Comparison of ENCODE assay signal across 7 cellular contexts in genomic region chr19:14544977-14545715, GRCh38. TPM values are rescaled to one million over a fixed set of nuclear protein-coding genes. Genes with fewer than 3 reads are reported as not detected.
DNase-seq lines count a peak whose midpoint lies in the region; TF ChIP-seq lines count a peak whose summit lies in the region.
"Had no signal": no experiment of that assay in that cellular context is flagged by ENCODE, and none has a peak within 500 bp of the region (broad histone marks: within the 10 kb centered on the region; RNA-seq: fewer than 3 reads in every experiment).

No MANE protein-coding gene starts in this region.

- H2AFZ ChIP-seq in hepatocyte = no peak overlapping the region

- no TSS peak for BruUV-seq in A673 (replicated peaks; lab: Mats Ljungman, UMichigan)

- peaks cover 93% of the 10 kb centered on the region for H3K79me2 ChIP-seq in hepatocyte

- peak; percentile 93 for DNase-seq in A673 (ENCODE audit: low spot score)
- peak; percentile 38 for DNase-seq in NCI-H2227 treated with DMSO at 0.1 percent for 48 hours (lab: John Stamatoyannopoulos, UW)
- DNase-seq in hepatocyte (ENCODE audit: low spot score) = peak; percentile 5
- no peak for DNase-seq in activated CD4-positive, CD25-positive, alpha-beta regulatory T cell treated with anti-CD3 and anti-CD28 coated beads, Interleukin-2, amount 50 U/mL, for 72 hours
- DNase-seq in stimulated activated CD4-positive, alpha-beta T cell treated with anti-CD3 and anti-CD28 coated beads, Interleukin-2, amount 100 ng/mL, for 24 hours = no peak
- no peak for DNase-seq in stimulated activated CD4-positive, alpha-beta T cell treated with anti-CD3 and anti-CD28 coated beads, Interleukin-4, amount 100 ng/mL, for 1 hour
- DNase-seq: BE2C had no signal

- H3K4me3 ChIP-seq in A673 (ENCODE audit: low read depth, low read length, poor library complexity, severe bottlenecking) (peak overlapping the region; percentile 16), hepatocyte (no peak overlapping the region)

- CTCF ChIA-PET in A673 (lab: Charles Lee) = no interaction called here

- 93% methylated on average over 21 of the region's 21 CpGs for WGBS in hepatocyte (ENCODE audit: low lambda C conversion rate, missing lambda C conversion rate)

- TF ChIP-seq CTCF in A673 (conservative IDR thresholded peaks at IDR 0.05; ENCODE audit: low read depth, low read length) = no peak
- no peak for TF ChIP-seq CTCF in hepatocyte (IDR thresholded peaks at IDR 0.05; ENCODE audit: poor library complexity)

- H3K36me3 ChIP-seq in A673 (ENCODE audit: insufficient read depth, low read length, poor library complexity, severe bottlenecking) (peaks cover 10% of the 10 kb centered on the region), hepatocyte (replicated peaks; ENCODE audit: insufficient read depth, low read depth) (no peaks in the 10 kb centered on the region)

- H4K20me1 ChIP-seq in hepatocyte (ENCODE audit: insufficient read depth, poor library complexity, severe bottlenecking) = peaks cover 2% of the 10 kb centered on the region

- H3K4me1 ChIP-seq in A673 (ENCODE audit: insufficient read depth, low read length, poor library complexity, severe bottlenecking) (peaks cover 31% of the 10 kb centered on the region), hepatocyte (ENCODE audit: insufficient read depth) (peaks cover 8% of the 10 kb centered on the region)
- H3K4me1 ChIP-seq: BE2C had no signal

- H3K27ac ChIP-seq in A673 (ENCODE audit: low read depth, low read length, poor library complexity, severe bottlenecking) (peak overlapping the region; percentile 71), hepatocyte (no peak overlapping the region)

- intact Hi-C loops in A673 (cut with micrococcal nuclease; ENCODE audit: unreplicated experiment) = no loop called here

- H3K9me2 ChIP-seq in hepatocyte (replicated peaks; ENCODE audit: insufficient read depth) = no peaks in the 10 kb centered on the region

- no peaks in the 10 kb centered on the region for H3K9me3 ChIP-seq in A673 (ENCODE audit: low read depth, low read length, poor library complexity, severe bottlenecking)
- no peaks in the 10 kb centered on the region for H3K9me3 ChIP-seq in hepatocyte (ENCODE audit: low read depth)
- H3K9me3 ChIP-seq: BE2C had no signal

- H3K27me3 ChIP-seq in A673 (replicated peaks; ENCODE audit: insufficient read depth, low read depth, low read length, poor library complexity) (no peaks in the 10 kb centered on the region), hepatocyte (no peaks in the 10 kb centered on the region)
- H3K27me3 ChIP-seq: BE2C had no signal

- no peak overlapping the region for H3K4me2 ChIP-seq in hepatocyte

- POLR2A ChIA-PET in A673 (lab: Charles Lee; ENCODE audit: low non-redundant PET) = no interaction called here

RNA-seq across cellular contexts. Expression of gene TECR, which starts 15.8 kb away (rescaled TPM):
- total RNA-seq in A673 (2021) (189 and 203 TPM in 2 replicates), hepatocyte (65.3 and 102 TPM in 2 replicates)
- polyA plus RNA-seq in hepatocyte = 366 and 370 TPM in 2 replicates

RNA-seq across cellular contexts. Expression of gene NDUFB7, which starts 26.7 kb away (rescaled TPM):
- total RNA-seq in A673 (2021) (180 and 196 TPM in 2 replicates), hepatocyte (201 and 226 TPM in 2 replicates)
- polyA plus RNA-seq in hepatocyte = 354 and 442 TPM in 2 replicates

RNA-seq across cellular contexts. Expression of gene DNAJB1, which starts 26.9 kb away (rescaled TPM):
- total RNA-seq in A673 (2021) = 105 and 122 TPM in 2 replicates
- 104 and 112 TPM in 2 replicates for total RNA-seq in hepatocyte
- 179 and 185 TPM in 2 replicates for polyA plus RNA-seq in hepatocyte

RNA-seq across cellular contexts. Expression of gene CLEC17A, which starts 37.7 kb away (rescaled TPM):
- total RNA-seq in A673 (2021) (not detected in 2 replicates), hepatocyte (not detected in 2 replicates)
- not detected in 2 replicates for polyA plus RNA-seq in hepatocyte

RNA-seq across cellular contexts. Expression of gene GIPC1, which starts 49.2 kb away (rescaled TPM):
- total RNA-seq in A673 (2021) (59.4 and 61.7 TPM in 2 replicates), hepatocyte (102 and 127 TPM in 2 replicates)
- 186 and 201 TPM in 2 replicates for polyA plus RNA-seq in hepatocyte

Comparison
In these comparisons a context has a peak if more than half of its experiments do, and no peak if none do; other contexts are left out.
1. DNase-seq: peak in A673 (single experiment), NCI-H2227 treated with DMSO at 0.1 percent for 48 hours (single experiment) and hepatocyte (single experiment); none in activated CD4-positive, CD25-positive, alpha-beta regulatory T cell treated with anti-CD3 and anti-CD28 coated beads, Interleukin-2, amount 50 U/mL, for 72 hours (single experiment), stimulated activated CD4-positive, alpha-beta T cell treated with anti-CD3 and anti-CD28 coated beads, Interleukin-2, amount 100 ng/mL, for 24 hours (0 of 2) and stimulated activated CD4-positive, alpha-beta T cell treated with anti-CD3 and anti-CD28 coated beads, Interleukin-4, amount 100 ng/mL, for 1 hour (single experiment).